ENCODE assay signal across 8 cellular contexts in the genomic region with DNA sequence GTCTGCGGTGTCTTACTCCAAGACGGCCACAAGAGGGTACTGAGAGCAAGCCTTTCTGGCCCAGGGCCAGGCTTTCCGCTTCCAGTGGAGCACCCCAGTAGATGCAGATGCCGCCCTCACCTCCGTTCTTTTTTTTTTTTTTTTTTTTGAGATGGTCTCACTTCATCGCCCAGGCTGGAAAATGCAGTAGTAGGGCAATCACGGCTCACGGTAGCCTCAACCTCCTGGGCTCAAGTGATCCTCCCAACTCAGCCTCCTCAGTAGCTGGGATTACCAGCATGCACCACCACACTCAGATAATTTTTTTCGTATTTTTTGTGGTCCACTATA. TPM values are rescaled to one million over a fixed set of nuclear protein-coding genes. Genes with fewer than 3 reads are reported as not detected.
A peak's percentile ranks its signal among the peaks of the same experiment; 100 is the strongest.
DNase-seq lines count a peak whose midpoint lies in the region; ATAC-seq and TF ChIP-seq lines count a peak whose summit lies in the region.

No MANE protein-coding gene starts in this region.

- H3K27ac ChIP-seq in CD4-positive, alpha-beta memory T cell (ENCODE audit: low read depth, low read length) = no peak overlapping the region
- no peak overlapping the region for H3K27ac ChIP-seq in adrenal gland
- H3K27ac ChIP-seq in right atrium auricular region = no peak overlapping the region

- no peak for TF ChIP-seq POLR2A in adrenal gland (IDR thresholded peaks at IDR 0.05)

- H3K4me1 Mint-ChIP-seq in CD4-positive, alpha-beta memory T cell = peaks cover 0 to 5% (median 0%) of the 10 kb centered on the region in 4 donors

- peak overlapping the region in 1 of 7 donors; percentile 51 for H3K27ac Mint-ChIP-seq in CD4-positive, alpha-beta memory T cell

- ATAC-seq in GM19395 (IDR thresholded peaks at IDR 0.05; ENCODE audit: unreplicated experiment) = no peak

- H3K36me3 ChIP-seq in CD4-positive, alpha-beta memory T cell (ENCODE audit: insufficient read depth, low read length) = no peaks in the 10 kb centered on the region
- no peaks in the 10 kb centered on the region for H3K36me3 ChIP-seq in adrenal gland (replicated peaks in 1 of 2)
- no peaks in the 10 kb centered on the region for H3K36me3 ChIP-seq in right atrium auricular region

- peak overlapping the region in 2 of 8 donors; percentile 12 to 37 for H3K4me3 Mint-ChIP-seq in CD4-positive, alpha-beta memory T cell

- no peak overlapping the region for H3K4me3 ChIP-seq in CD4-positive, alpha-beta memory T cell (ENCODE audit: low read length in 2 of 2)
- no peak overlapping the region for H3K4me3 ChIP-seq in adrenal gland
- H3K4me3 ChIP-seq in right atrium auricular region = no peak overlapping the region
- no peak overlapping the region for H3K4me3 ChIP-seq in retinal pigment epithelial cell (ENCODE audit: low read length)

- H3K27me3 ChIP-seq in CD4-positive, alpha-beta memory T cell (ENCODE audit: insufficient read depth, low read length) = no peaks in the 10 kb centered on the region
- no peaks in the 10 kb centered on the region for H3K27me3 ChIP-seq in adrenal gland
- H3K27me3 ChIP-seq in right atrium auricular region = no peaks in the 10 kb centered on the region

- POLR2A ChIA-PET in CD4-positive, alpha-beta memory T cell (lab: Charles Lee; ENCODE audit: partially characterized antibody) = no interaction called here

- peak; percentile 71 to 88 (median 80) for TF ChIP-seq CTCF in adrenal gland (IDR thresholded peaks at IDR 0.05)
- TF ChIP-seq CTCF in right atrium auricular region (IDR thresholded peaks at IDR 0.05) = peak; percentile 51 to 76
- TF ChIP-seq CTCF in retinal pigment epithelial cell (conservative IDR thresholded peaks at IDR 0.05; ENCODE audit: low read depth, low read length) = peak; percentile 81

- peaks cover 0 to 2% of the 10 kb centered on the region in 2 donors for H3K27me3 Mint-ChIP-seq in CD4-positive, alpha-beta memory T cell

- 7 to 12% (median 11%) methylated on average over 9 of the region's 9 CpGs for WGBS in adrenal gland, 4 donors

- H3K9me3 Mint-ChIP-seq in CD4-positive, alpha-beta memory T cell = no peaks in the 10 kb centered on the region

- intact Hi-C loops in CD4-positive, alpha-beta memory T cell (cut with micrococcal nuclease) = loop anchor here (1.0 kb wide), 1 partner anchor 13 kb away; no protein-coding TSS in a partner anchor
- intact Hi-C loops in adrenal gland (cut with DNase I) = loop anchor here in 1 of 2 donors (5.0 kb wide), 1 partner anchor 214 kb away; no protein-coding TSS in a partner anchor

- H3K9me3 ChIP-seq in CD4-positive, alpha-beta memory T cell (ENCODE audit: control insufficient read depth in 1 of 2, low read length in 2 of 2) = no peaks in the 10 kb centered on the region
- H3K9me3 ChIP-seq in adrenal gland (replicated peaks in 1 of 3) (no peaks in the 10 kb centered on the region), right atrium auricular region (no peaks in the 10 kb centered on the region)

- H3K4me1 ChIP-seq in CD4-positive, alpha-beta memory T cell (ENCODE audit: insufficient read depth, low read length) = peaks cover 13% of the 10 kb centered on the region
- H3K4me1 ChIP-seq in adrenal gland (replicated peaks in 1 of 2) (peaks cover 5 to 8% of the 10 kb centered on the region in 2 donors), right atrium auricular region (peaks cover 0 to 21% of the 10 kb centered on the region in 2 donors)

- DNase-seq in CD4-positive, alpha-beta memory T cell = peak; percentile 70 to 84 (median 80)
- DNase-seq in H4 (ENCODE audit: low spot score) (peak; percentile 63), NCI-H1436 treated with DMSO at 0.1 percent for 48 hours (lab: John Stamatoyannopoulos, UW) (peak; percentile 52), T follicular helper cell (ENCODE audit: low read depth) (peak; percentile 73), adrenal gland (peak; percentile 77 to 92 (median 87)), right atrium auricular region (ENCODE audit: low spot score) (peak; percentile 87), retinal pigment epithelial cell (ENCODE audit: low read depth) (no peak)

- no peaks in the 10 kb centered on the region for H3K36me3 Mint-ChIP-seq in CD4-positive, alpha-beta memory T cell

- CTCF ChIA-PET in CD4-positive, alpha-beta memory T cell (lab: Charles Lee; ENCODE audit: partially characterized antibody) = interaction anchor here (0.7 to 1.9 kb wide), 5 partner anchors 27 to 838 kb away, joined by 3 to 9 read pairs (median 3); no protein-coding TSS in a partner anchor

RNA-seq across cellular contexts. Expression of gene LBHD2, which starts 5.6 kb away (rescaled TPM):
- total RNA-seq in CD4-positive, alpha-beta memory T cell = not detected
- not detected for polyA plus RNA-seq in CD4-positive, alpha-beta memory T cell
- total RNA-seq in H4 (2014; rRNA removed; shearing (Covaris generic)) = not detected in 2 replicates
- total RNA-seq in adrenal gland (not detected), right atrium auricular region (not detected)
- not detected for polyA plus RNA-seq in adrenal gland

RNA-seq across cellular contexts. Expression of gene EXOC3L4, which starts 16.1 kb away (rescaled TPM):
- not detected for total RNA-seq in CD4-positive, alpha-beta memory T cell
- not detected for polyA plus RNA-seq in CD4-positive, alpha-beta memory T cell
- total RNA-seq in H4 (2014; rRNA removed; shearing (Covaris generic)) = not detected in 2 replicates
- total RNA-seq in adrenal gland (1 to 10 TPM in 4 of 8 donors, under 1 TPM in 4; 0.12 to 2.0 (median 1.3) TPM), right atrium auricular region (under 1 TPM in 1 of 2 donors, not detected in 1; 0.37 TPM)
- 1 to 10 TPM in 2 of 3 donors, not detected in 1; 3.1 to 4.3 TPM for polyA plus RNA-seq in adrenal gland

RNA-seq across cellular contexts. Expression of gene CDC42BPB, which starts 21.0 kb away (rescaled TPM):
- 1 to 10 TPM; 7.5 to 8.4 TPM for total RNA-seq in CD4-positive, alpha-beta memory T cell
- under 1 TPM; 0.02 to 0.80 TPM for polyA plus RNA-seq in CD4-positive, alpha-beta memory T cell
- 15.0 and 18.2 TPM in 2 replicates for total RNA-seq in H4 (2014; rRNA removed; shearing (Covaris generic))
- 100 to 1,000 TPM in 1 of 8 donors, 10 to 100 TPM in 7; 71.2 to 108 (median 79.7) TPM for total RNA-seq in adrenal gland
- 10 to 100 TPM; 41.1 to 64.4 (median 49.9) TPM for polyA plus RNA-seq in adrenal gland
- 10 to 100 TPM; 68.0 to 83.4 TPM for total RNA-seq in right atrium auricular region

RNA-seq across cellular contexts. Expression of gene TNFAIP2, which starts 44.9 kb away (rescaled TPM):
- 1 to 10 TPM; 5.1 to 5.8 TPM for total RNA-seq in CD4-positive, alpha-beta memory T cell
- polyA plus RNA-seq in CD4-positive, alpha-beta memory T cell = not detected
- 0.41 and 5.3 TPM in 2 replicates for total RNA-seq in H4 (2014; rRNA removed; shearing (Covaris generic))
- total RNA-seq in adrenal gland (100 to 1,000 TPM in 4 of 8 donors, 10 to 100 TPM in 4; 41.2 to 290 (median 115) TPM), right atrium auricular region (10 to 100 TPM; 24.5 to 32.2 TPM)
- polyA plus RNA-seq in adrenal gland = 100 to 1,000 TPM in 2 of 3 donors, 10 to 100 TPM in 1; 28.3 to 615 (median 532) TPM
